1 cellular context compared by ENCODE assay signal in the genomic region with DNA sequence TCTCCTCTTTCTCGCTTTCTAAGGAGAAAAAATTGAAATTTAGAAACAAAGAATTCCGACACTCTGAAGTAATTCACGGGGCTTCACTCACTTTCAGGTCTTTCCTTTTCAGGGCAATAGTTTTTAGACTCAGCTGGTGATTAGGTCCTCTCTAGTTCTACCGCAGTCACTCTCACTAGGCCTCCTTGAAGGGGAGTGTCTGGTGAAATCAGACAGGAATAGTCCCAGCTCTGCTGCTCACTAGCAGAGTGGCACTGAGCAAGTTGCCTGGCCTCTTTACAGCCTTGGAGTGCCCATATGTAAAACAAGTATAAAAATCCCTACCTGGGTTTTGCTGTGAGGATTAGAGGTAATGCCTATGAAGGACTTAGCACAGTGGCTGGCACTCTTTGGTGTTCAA.
TF ChIP-seq lines count a peak whose summit lies in the region.

No MANE protein-coding gene starts in this region.

TF ChIP-seq in WTC11, 78 proteins besides CTCF, POLR2A, EP300 and RAD21 (continued from another document):
- TF ChIP-seq, protein P1, sequence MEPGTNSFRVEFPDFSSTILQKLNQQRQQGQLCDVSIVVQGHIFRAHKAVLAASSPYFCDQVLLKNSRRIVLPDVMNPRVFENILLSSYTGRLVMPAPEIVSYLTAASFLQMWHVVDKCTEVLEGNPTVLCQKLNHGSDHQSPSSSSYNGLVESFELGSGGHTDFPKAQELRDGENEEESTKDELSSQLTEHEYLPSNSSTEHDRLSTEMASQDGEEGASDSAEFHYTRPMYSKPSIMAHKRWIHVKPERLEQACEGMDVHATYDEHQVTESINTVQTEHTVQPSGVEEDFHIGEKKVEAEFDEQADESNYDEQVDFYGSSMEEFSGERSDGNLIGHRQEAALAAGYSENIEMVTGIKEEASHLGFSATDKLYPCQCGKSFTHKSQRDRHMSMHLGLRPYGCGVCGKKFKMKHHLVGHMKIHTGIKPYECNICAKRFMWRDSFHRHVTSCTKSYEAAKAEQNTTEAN (CRISPR knock-in tag; IDR thresholded peaks at IDR 0.05) = no peak
- no peak for TF ChIP-seq ATF1 (CRISPR knock-in tag; IDR thresholded peaks at IDR 0.05)
- no peak for TF ChIP-seq ZNF317 (CRISPR knock-in tag; IDR thresholded peaks at IDR 0.05; ENCODE audit: borderline replicate concordance, low read depth)
- TF ChIP-seq ZNF263 (CRISPR knock-in tag; IDR thresholded peaks at IDR 0.05; ENCODE audit: low read depth) = no peak
- no peak for TF ChIP-seq MXD4 (CRISPR knock-in tag; IDR thresholded peaks at IDR 0.05; ENCODE audit: borderline replicate concordance)
- TF ChIP-seq ZSCAN18 (CRISPR knock-in tag; IDR thresholded peaks at IDR 0.05) = no peak
- no peak for TF ChIP-seq JUN (CRISPR knock-in tag; IDR thresholded peaks at IDR 0.05)
- no peak for TF ChIP-seq SP1 (CRISPR knock-in tag; conservative IDR thresholded peaks at IDR 0.05)
- no peak for TF ChIP-seq CDX4 (CRISPR knock-in tag; IDR thresholded peaks at IDR 0.05; ENCODE audit: borderline replicate concordance)
